Comparison of ENCODE assay signal across 13 cellular contexts in genomic region chr1:207820568-207821463, GRCh38.
DNase-seq lines count a peak whose midpoint lies in the region; ATAC-seq, FAIRE-seq and TF ChIP-seq lines count a peak whose summit lies in the region.
"Had no signal": no experiment of that assay in that cellular context is flagged by ENCODE, and none has a peak within 500 bp of the region (broad histone marks: within the 10 kb centered on the region; RNA-seq: fewer than 3 reads in every experiment).

No MANE protein-coding gene starts in this region.

- H3K27me3 ChIP-seq in left ventricle myocardium inferior (ENCODE audit: low read depth) (no peaks in the 10 kb centered on the region), K562 (ENCODE audit: control insufficient read depth in 2 of 2, insufficient read depth in 2 of 2, low read length in 2 of 2) (no peaks in the 10 kb centered on the region), vagina (no peaks in the 10 kb centered on the region)
- H3K27me3 ChIP-seq: BLaER1 treated with 17β-estradiol and CSF1 and Interleukin-3, amounts not matched to agents 10 nM and 100 nM had no signal

- no peaks in the 10 kb centered on the region for H3K9me1 ChIP-seq in K562 (ENCODE audit: control insufficient read depth, insufficient read depth, low read length)

- 73% methylated on average over 19 of the region's 22 CpGs for WGBS in K562 (ENCODE audit: insufficient coverage, low coverage, missing lambda C conversion rate)

- TF ChIP-seq CTCF in left ventricle myocardium inferior (IDR thresholded peaks at IDR 0.05; ENCODE audit: borderline replicate concordance) = no peak
- TF ChIP-seq CTCF in K562 (IDR thresholded peaks at IDR 0.05 in 2 of 3, conservative IDR thresholded peaks at IDR 0.05 in 1 of 3; ENCODE audit: insufficient read depth in 2 of 3, low read depth in 1 of 3, low read length in 3 of 3) = no peak
- no peak for TF ChIP-seq CTCF in vagina (IDR thresholded peaks at IDR 0.05)

- no TSS peak for BruUV-seq in K562 (replicated peaks; lab: Mats Ljungman, UMichigan)

- ATAC-seq in left cardiac atrium = no peak
- no peak for ATAC-seq in K562
- no peak for ATAC-seq in naive B cell (ENCODE audit: low read depth in 2 of 2)
- ATAC-seq in HG02970 (IDR thresholded peaks at IDR 0.05; ENCODE audit: low FRiP score, unreplicated experiment) = no peak
- no peak for ATAC-seq in GM19463 (IDR thresholded peaks at IDR 0.05; ENCODE audit: unreplicated experiment)

- H3K36me3 ChIP-seq in left ventricle myocardium inferior (peaks cover 57% of the 10 kb centered on the region), K562 (ENCODE audit: control insufficient read depth, insufficient read depth, low read length) (peaks cover under 1% of the 10 kb centered on the region; the same call in 1 of the 3 replicates), vagina (peaks cover 0 to 21% of the 10 kb centered on the region in 2 donors)

- peaks cover 0 to 5% (median 2%) of the 10 kb centered on the region in 7 donors for H3K9me3 Mint-ChIP-seq in naive B cell
- H3K9me3 Mint-ChIP-seq: nephron progenitor cell had no signal

- peaks cover 14% of the 10 kb centered on the region; the same call in 1 of the 3 replicates for H3K79me2 ChIP-seq in K562 (ENCODE audit: control insufficient read depth, insufficient read depth, low read length)

- H3K9ac ChIP-seq in K562 (ENCODE audit: insufficient read depth in 1 of 2, low read depth in 2 of 2, low read length in 2 of 2) = peak overlapping the region in 1 of 2 experiments; percentile 29; a peak in 1 of 4 replicates

- POLR2A ChIA-PET in K562 (lab: Yijun Ruan, JAX) = interaction anchor here (1.0 kb wide), 1 partner anchor 48 kb away, joined by 4 read pairs; no protein-coding TSS in a partner anchor

- DNase-seq in left ventricle myocardium inferior (no peak), left cardiac atrium (no peak), K562 (ENCODE audit: extremely low read depth in 1 of 4, low spot score in 3 of 4) (no peak), naive B cell (no peak), vagina (ENCODE audit: extremely low spot score in 2 of 2) (no peak), NOMO-1 (lab: John Stamatoyannopoulos, UW; ENCODE audit: unreplicated experiment in 2 of 2) (no peak)
- DNase-seq: cerebellar nuclear complex; nephron progenitor cell; stimulated activated CD4-positive, alpha-beta T cell treated with anti-CD3 and anti-CD28 coated beads, Interleukin-1b, Interleukin-23, amount 100 ng/mL, for 48 hours had no signal

- H4K20me1 ChIP-seq in K562 (replicated peaks; ENCODE audit: control insufficient read depth, insufficient read depth, low read length) = no peaks in the 10 kb centered on the region

- no peak overlapping the region for H3K4me2 ChIP-seq in K562 (ENCODE audit: insufficient read depth, low read length)

- peak overlapping the region; percentile 50 to 100 (median 94) for H3K27ac Mint-ChIP-seq in naive B cell
- H3K27ac Mint-ChIP-seq: nephron progenitor cell had no signal

- peak overlapping the region; percentile 97 for H3K27ac ChIP-seq in left ventricle myocardium inferior (replicated peaks)
- no peak overlapping the region for H3K27ac ChIP-seq in K562 (ENCODE audit: extremely low read depth, low read depth, low read length)
- H3K27ac ChIP-seq in vagina = peak overlapping the region; percentile 64
- H3K27ac ChIP-seq: SK-N-MC had no signal

- in situ Hi-C loops in K562 (cut with MboI) = loop anchor here (10.0 kb wide), 1 partner anchor 1834 kb away; the partner anchor contains the start of gene LAMB3

- H3K27me3 Mint-ChIP-seq in naive B cell = peaks cover 0 to 6% (median 5%) of the 10 kb centered on the region in 3 donors

- peak overlapping the region; percentile 78 for H3K4me3 ChIP-seq in left ventricle myocardium inferior
- no peak overlapping the region for H3K4me3 ChIP-seq in K562
- H3K4me3 ChIP-seq in vagina = peak overlapping the region; percentile 57 to 81
- H3K4me3 ChIP-seq: SK-N-MC had no signal

- no peak for TF ChIP-seq EP300 in K562 (IDR thresholded peaks at IDR 0.05; ENCODE audit: low read length)

- intact Hi-C loops in left ventricle myocardium inferior (cut with micrococcal nuclease) = no loop called here
- intact Hi-C loops in left cardiac atrium (cut with DNase I) = no loop called here
- intact Hi-C loops in K562 (cut with micrococcal nuclease) = no loop called here
- intact Hi-C loops in vagina (cut with DNase I) = no loop called here

- peak overlapping the region; percentile 79 to 99 (median 96) for H3K4me3 Mint-ChIP-seq in naive B cell
- H3K4me3 Mint-ChIP-seq: nephron progenitor cell had no signal

- H3K4me1 ChIP-seq in left ventricle myocardium inferior (peaks cover 96% of the 10 kb centered on the region), K562 (replicated peaks in 1 of 2; ENCODE audit: control insufficient read depth in 2 of 2, insufficient read depth in 2 of 2, low read length in 2 of 2) (peaks cover 54 to 67% of the 10 kb centered on the region in 2 experiments), vagina (peaks cover 86% of the 10 kb centered on the region)

- TF ChIP-seq POLR2A in K562 (conservative IDR thresholded peaks at IDR 0.05) (no peak), vagina (IDR thresholded peaks at IDR 0.05) (no peak)

- peaks cover 67 to 88% (median 87%) of the 10 kb centered on the region in 3 donors for H3K4me1 Mint-ChIP-seq in naive B cell

- CTCF ChIA-PET in K562 (lab: Yijun Ruan, JAX; ENCODE audit: low intra/inter-chr PET ratio) = no interaction called here

- no peak for TF ChIP-seq RAD21 in K562 (CRISPR knock-in tag; conservative IDR thresholded peaks at IDR 0.05 in 1 of 2, IDR thresholded peaks at IDR 0.05 in 1 of 2)

- peaks cover 22 to 54% of the 10 kb centered on the region in 2 donors for H3K36me3 Mint-ChIP-seq in naive B cell

- no peaks in the 10 kb centered on the region for H3K9me3 ChIP-seq in left ventricle myocardium inferior (replicated peaks)
- H3K9me3 ChIP-seq in K562 (replicated peaks; ENCODE audit: control insufficient read depth, insufficient read depth, low read depth, low read length) = no peaks in the 10 kb centered on the region
- no peaks in the 10 kb centered on the region for H3K9me3 ChIP-seq in vagina
- H3K9me3 ChIP-seq: BLaER1 treated with 17β-estradiol and CSF1 and Interleukin-3, amounts not matched to agents 10 nM and 100 nM had no signal

- FAIRE-seq in K562 (lab: Jason Lieb, UNC) = no peak

- H2AFZ ChIP-seq in K562 (ENCODE audit: low read depth, low read length) = no peak overlapping the region

TF ChIP-seq in K562, 482 proteins besides CTCF, POLR2A, EP300 and RAD21:
- TF ChIP-seq YY1 (IDR thresholded peaks at IDR 0.05; ENCODE audit: borderline replicate concordance in 1 of 3, control insufficient read depth in 1 of 3, extremely low read depth in 1 of 3, insufficient read depth in 3 of 3, insufficient read length in 1 of 3, insufficient replicate concordance in 2 of 3, low read depth in 1 of 3, low read length in 2 of 3) = peak in 2 of 3 experiments; percentile 27 to 70
- TF ChIP-seq, protein P1, sequence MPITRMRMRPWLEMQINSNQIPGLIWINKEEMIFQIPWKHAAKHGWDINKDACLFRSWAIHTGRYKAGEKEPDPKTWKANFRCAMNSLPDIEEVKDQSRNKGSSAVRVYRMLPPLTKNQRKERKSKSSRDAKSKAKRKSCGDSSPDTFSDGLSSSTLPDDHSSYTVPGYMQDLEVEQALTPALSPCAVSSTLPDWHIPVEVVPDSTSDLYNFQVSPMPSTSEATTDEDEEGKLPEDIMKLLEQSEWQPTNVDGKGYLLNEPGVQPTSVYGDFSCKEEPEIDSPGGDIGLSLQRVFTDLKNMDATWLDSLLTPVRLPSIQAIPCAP (CRISPR knock-in tag; IDR thresholded peaks at IDR 0.05; ENCODE audit: borderline replicate concordance) = no peak
TF ChIP-seq in K562: peak in this region for 1.
